Comparison of ENCODE assay signal across 32 cellular contexts in the genomic region with DNA sequence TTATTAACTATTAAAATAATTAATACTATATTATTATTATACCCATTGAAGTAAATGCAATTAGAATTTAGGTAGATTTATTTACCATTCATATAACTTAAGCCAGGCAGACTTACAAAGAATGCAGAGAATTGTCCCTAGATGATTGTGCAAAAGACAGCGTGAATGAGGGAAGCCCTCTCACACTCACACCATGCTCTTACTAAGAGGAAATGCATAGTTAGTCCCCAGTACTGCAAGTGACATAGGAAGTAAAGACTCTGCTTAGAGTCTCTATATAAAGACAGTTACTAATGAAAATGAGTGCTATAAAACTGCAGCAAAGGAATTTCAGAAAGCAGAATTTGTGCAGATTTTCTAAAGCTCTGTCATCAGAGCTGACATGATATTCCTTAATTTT.
"Had no signal": no experiment of that assay in that cellular context is flagged by ENCODE, and none has a peak within 500 bp of the region (broad histone marks: within the 10 kb centered on the region; RNA-seq: fewer than 3 reads in every experiment).

No MANE protein-coding gene starts in this region.

- H3K27ac Mint-ChIP-seq: activated naive CD4-positive, alpha-beta T cell treated with anti-CD3 and anti-CD28 coated beads for 36 hours; activated naive CD8-positive, alpha-beta T cell treated with anti-CD3 and anti-CD28 coated beads, Interleukin-2, amount 10 ng/mL, durations not matched to agents 7 days and 5 days; activated T-helper 1 cell treated with anti-CD3 and anti-CD28 coated beads, Interleukin-12 subunit alpha, Interleukin-12 subunit beta, Interleukin-2, Interleukin-4 antibody, amounts not matched to agents 30 ng/mL and 10 ng/mL and 1 ng/mL, durations not matched to agents 14 hours and 24 hours and 36 hours; brain; immature natural killer cell; mesothelial cell of epicardium; naive B cell; nephron progenitor cell; progenitor cell of endocrine pancreas; T-helper 2 cell treated with Interferon-gamma antibody and Interleukin-4, amounts not matched to agents 5 μg/mL and 100 μg/mL, for 36 hours had no signal

- H3K27me3 ChIP-seq: ascending aorta, cardiac muscle cell, neutrophil, right lobe of liver had no signal

- H3K36me3 ChIP-seq: ascending aorta, cardiac muscle cell, neutrophil, right lobe of liver, thoracic aorta had no signal

- H3K9me3 ChIP-seq: ascending aorta, neutrophil, thoracic aorta had no signal

- H3K4me1 ChIP-seq: ascending aorta, right lobe of liver had no signal

- H3K36me3 Mint-ChIP-seq: activated naive CD8-positive, alpha-beta T cell treated with anti-CD3 and anti-CD28 coated beads, Interleukin-2, amount 10 ng/mL, durations not matched to agents 7 days and 5 days; brain; immature natural killer cell; mesothelial cell of epicardium; naive B cell had no signal

- H3K4me3 Mint-ChIP-seq: activated naive CD4-positive, alpha-beta T cell treated with anti-CD3 and anti-CD28 coated beads for 36 hours; activated naive CD8-positive, alpha-beta T cell treated with anti-CD3 and anti-CD28 coated beads, Interleukin-2, amount 10 ng/mL, durations not matched to agents 7 days and 5 days; activated T-helper 1 cell treated with anti-CD3 and anti-CD28 coated beads, Interleukin-12 subunit alpha, Interleukin-12 subunit beta, Interleukin-2, Interleukin-4 antibody, amounts not matched to agents 30 ng/mL and 10 ng/mL and 1 ng/mL, durations not matched to agents 14 hours and 24 hours and 36 hours; brain; immature natural killer cell; mesothelial cell of epicardium; naive B cell; nephron progenitor cell; T-helper 2 cell treated with Interferon-gamma antibody and Interleukin-4, amounts not matched to agents 5 μg/mL and 100 μg/mL, for 36 hours had no signal

- H3K27ac ChIP-seq: ascending aorta, cardiac muscle cell, neutrophil, right lobe of liver, thoracic aorta had no signal

- H3K4me3 ChIP-seq: ascending aorta, cardiac muscle cell, right lobe of liver, thoracic aorta had no signal

- ATAC-seq: esophagus mucosa; left colon; right lobe of liver; stimulated activated naive CD8-positive, alpha-beta T cell treated with anti-CD3 and anti-CD28 coated beads, Interleukin-15, Interleukin-2, amounts not matched to agents 100 U/mL and 50 U/mL, for 24 hours had no signal

- FAIRE-seq: endothelial cell of umbilical vein, kidney, urothelium cell line had no signal

- H3K9me3 Mint-ChIP-seq: activated naive CD4-positive, alpha-beta T cell treated with anti-CD3 and anti-CD28 coated beads for 36 hours; activated naive CD8-positive, alpha-beta T cell treated with anti-CD3 and anti-CD28 coated beads, Interleukin-2, amount 10 ng/mL, durations not matched to agents 7 days and 5 days; activated T-helper 1 cell treated with anti-CD3 and anti-CD28 coated beads, Interleukin-12 subunit alpha, Interleukin-12 subunit beta, Interleukin-2, Interleukin-4 antibody, amounts not matched to agents 30 ng/mL and 10 ng/mL and 1 ng/mL, durations not matched to agents 14 hours and 24 hours and 36 hours; brain; mesothelial cell of epicardium; nephron progenitor cell; T-helper 2 cell treated with Interferon-gamma antibody and Interleukin-4, amounts not matched to agents 5 μg/mL and 100 μg/mL, for 36 hours had no signal

- DNase-seq: activated CD4-positive, alpha-beta T cell treated with anti-CD3 and anti-CD28 coated beads for 48 hours; activated CD4-positive, alpha-beta T cell treated with anti-CD3 and anti-CD28 coated beads, Interleukin-2, amount 50 U/mL, for 48 hours; activated CD8-positive, alpha-beta memory T cell treated with anti-CD3 and anti-CD28 coated beads for 24 hours; activated CD8-positive, alpha-beta memory T cell treated with anti-CD3 and anti-CD28 coated beads, Interleukin-2, amount 50 U/mL, for 4 hours; activated effector memory CD4-positive, alpha-beta T cell treated with anti-CD3 and anti-CD28 coated beads, Interleukin-2, amount 50 U/mL, for 16 hours; activated naive CD4-positive, alpha-beta T cell treated with anti-CD3 and anti-CD28 coated beads for 36 hours; activated naive CD8-positive, alpha-beta T cell treated with anti-CD3 and anti-CD28 coated beads, Interleukin-2, amount 10 ng/mL, durations not matched to agents 7 days and 5 days; activated T-cell treated with anti-CD3 and anti-CD28 coated beads, Interleukin-2, amount 50 U/mL, for 1 hour; foreskin fibroblast; hippocampal formation; immature natural killer cell; kidney; left colon; mammary epithelial cell; naive B cell; nephron progenitor cell; right lobe of liver; stimulated activated CD4-positive, alpha-beta T cell treated with anti-CD3 and anti-CD28 coated beads, Interleukin-4, amount 100 ng/mL, for 1 hour; stimulated activated naive CD8-positive, alpha-beta T cell treated with anti-CD3 and anti-CD28 coated beads, Interleukin-15, Interleukin-2, amounts not matched to agents 100 U/mL and 50 U/mL, for 24 hours; trophoblast cell had no signal

- H3K4me1 Mint-ChIP-seq: activated naive CD8-positive, alpha-beta T cell treated with anti-CD3 and anti-CD28 coated beads, Interleukin-2, amount 10 ng/mL, durations not matched to agents 7 days and 5 days; immature natural killer cell; mesothelial cell of epicardium; naive B cell had no signal

- H3K27me3 Mint-ChIP-seq: activated naive CD8-positive, alpha-beta T cell treated with anti-CD3 and anti-CD28 coated beads, Interleukin-2, amount 10 ng/mL, durations not matched to agents 7 days and 5 days; brain; progenitor cell of endocrine pancreas had no signal
